24 cellular contexts compared by ENCODE assay signal in the genomic region with DNA sequence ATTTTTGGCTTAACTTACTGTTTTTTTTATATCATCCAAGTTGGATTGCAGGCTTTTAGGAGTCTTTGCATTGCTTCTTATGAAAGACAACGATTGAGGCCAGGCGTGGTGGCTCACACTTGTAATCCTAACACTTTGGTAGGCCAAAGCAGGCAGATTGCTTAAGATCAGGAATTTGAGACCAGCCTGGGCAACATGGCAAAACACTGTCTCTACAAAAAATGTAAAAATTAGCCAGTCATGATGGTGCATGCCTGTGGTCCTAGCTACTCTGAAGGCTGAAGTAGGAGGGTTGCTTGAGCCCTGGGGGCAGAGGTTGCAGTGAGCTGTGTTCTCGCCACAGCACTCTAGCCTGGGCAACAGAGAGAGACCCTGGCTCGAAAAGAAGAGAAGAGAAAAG. TPM values are rescaled to one million over a fixed set of nuclear protein-coding genes. Genes with fewer than 3 reads are reported as not detected.
DNase-seq lines count a peak whose midpoint lies in the region; ATAC-seq lines count a peak whose summit lies in the region.
"Had no signal": no experiment of that assay in that cellular context is flagged by ENCODE, and none has a peak within 500 bp of the region (broad histone marks: within the 10 kb centered on the region; RNA-seq: fewer than 3 reads in every experiment).

No MANE protein-coding gene starts in this region.

- ATAC-seq in effector memory CD8-positive, alpha-beta T cell (replicated peaks), result no peak
- ATAC-seq in stimulated activated naive B cell treated with anti-CD40 and anti-IgM and Interleukin-4, amounts not matched to agents 10 μg/mL and 1 μg/mL and 100 μg/mL, for 72 hours (replicated peaks), result no peak
- ATAC-seq in HG02885 (IDR thresholded peaks at IDR 0.05; ENCODE audit: poor library complexity, unreplicated experiment) (no peak), left ventricle myocardium superior (no peak)
- ATAC-seq: heart right ventricle, left lobe of liver, Right ventricle myocardium inferior, WTC11 had no signal

- POLR2A ChIA-PET in activated CD4-positive, alpha-beta memory T cell treated with anti-CD3 and anti-CD28 coated beads for 36 hours (lab: Charles Lee), result no interaction called here

- no peaks in the 10 kb centered on the region for H3K36me3 Mint-ChIP-seq in effector memory CD8-positive, alpha-beta T cell (ENCODE audit: insufficient read depth)
- H3K36me3 Mint-ChIP-seq in stimulated activated naive B cell treated with anti-CD40 and anti-IgM and Interleukin-4, amounts not matched to agents 10 μg/mL and 1 μg/mL and 100 μg/mL, for 72 hours, result peaks cover 12 to 36% of the 10 kb centered on the region in 2 donors
- H3K36me3 Mint-ChIP-seq in activated CD4-positive, alpha-beta memory T cell treated with anti-CD3 and anti-CD28 coated beads for 36 hours, result no peaks in the 10 kb centered on the region
- H3K36me3 Mint-ChIP-seq: neural progenitor cell, WTC11 had no signal

- no peaks in the 10 kb centered on the region for H3K9me3 Mint-ChIP-seq in effector memory CD8-positive, alpha-beta T cell
- H3K9me3 Mint-ChIP-seq in stimulated activated naive B cell treated with anti-CD40 and anti-IgM and Interleukin-4, amounts not matched to agents 10 μg/mL and 1 μg/mL and 100 μg/mL, for 72 hours, result no peaks in the 10 kb centered on the region
- no peaks in the 10 kb centered on the region for H3K9me3 Mint-ChIP-seq in activated CD4-positive, alpha-beta memory T cell treated with anti-CD3 and anti-CD28 coated beads for 36 hours
- H3K9me3 Mint-ChIP-seq: activated T-helper 2 cell treated with anti-CD3 and anti-CD28 coated beads, Interferon-gamma antibody, Interleukin-2, Interleukin-4, amounts not matched to agents 10 μg/mL and 5 μg/mL and 100 μg/mL, durations not matched to agents 14 hours and 24 hours and 36 hours; neural progenitor cell; WTC11 had no signal

- intact Hi-C loops in activated CD4-positive, alpha-beta memory T cell treated with anti-CD3 and anti-CD28 coated beads for 36 hours (cut with micrococcal nuclease), result no loop called here
- intact Hi-C loops in left ventricle myocardium superior (cut with micrococcal nuclease), result no loop called here

- no peak overlapping the region for H3K4me3 Mint-ChIP-seq in effector memory CD8-positive, alpha-beta T cell
- H3K4me3 Mint-ChIP-seq in stimulated activated naive B cell treated with anti-CD40 and anti-IgM and Interleukin-4, amounts not matched to agents 10 μg/mL and 1 μg/mL and 100 μg/mL, for 72 hours, result no peak overlapping the region
- no peak overlapping the region for H3K4me3 Mint-ChIP-seq in activated CD4-positive, alpha-beta memory T cell treated with anti-CD3 and anti-CD28 coated beads for 36 hours
- H3K4me3 Mint-ChIP-seq: neural progenitor cell, WTC11 had no signal

- peak overlapping the region; percentile 54 to 71 for H3K27ac Mint-ChIP-seq in effector memory CD8-positive, alpha-beta T cell
- H3K27ac Mint-ChIP-seq in stimulated activated naive B cell treated with anti-CD40 and anti-IgM and Interleukin-4, amounts not matched to agents 10 μg/mL and 1 μg/mL and 100 μg/mL, for 72 hours, result peak overlapping the region; percentile 38
- no peak overlapping the region for H3K27ac Mint-ChIP-seq in activated CD4-positive, alpha-beta memory T cell treated with anti-CD3 and anti-CD28 coated beads for 36 hours
- H3K27ac Mint-ChIP-seq: activated T-helper 2 cell treated with anti-CD3 and anti-CD28 coated beads, Interferon-gamma antibody, Interleukin-2, Interleukin-4, amounts not matched to agents 10 μg/mL and 5 μg/mL and 100 μg/mL, durations not matched to agents 14 hours and 24 hours and 36 hours; neural progenitor cell had no signal

- H3K27me3 Mint-ChIP-seq in effector memory CD8-positive, alpha-beta T cell, result no peaks in the 10 kb centered on the region
- no peaks in the 10 kb centered on the region for H3K27me3 Mint-ChIP-seq in stimulated activated naive B cell treated with anti-CD40 and anti-IgM and Interleukin-4, amounts not matched to agents 10 μg/mL and 1 μg/mL and 100 μg/mL, for 72 hours
- H3K27me3 Mint-ChIP-seq in activated CD4-positive, alpha-beta memory T cell treated with anti-CD3 and anti-CD28 coated beads for 36 hours, result no peaks in the 10 kb centered on the region

- CTCF ChIA-PET in activated CD4-positive, alpha-beta memory T cell treated with anti-CD3 and anti-CD28 coated beads for 36 hours (lab: Charles Lee), result no interaction called here

- DNase-seq in M059J (ENCODE audit: low read depth) (peak; percentile 42), iris pigment epithelial cell (ENCODE audit: low read depth) (peak; percentile 79), left ventricle myocardium superior (no peak)
- DNase-seq in effector memory CD8-positive, alpha-beta T cell, result no peak
- no peak for DNase-seq in stimulated activated naive B cell treated with anti-CD40 and anti-IgM and Interleukin-4, amounts not matched to agents 10 μg/mL and 1 μg/mL and 100 μg/mL, for 72 hours
- no peak for DNase-seq in activated CD4-positive, alpha-beta memory T cell treated with anti-CD3 and anti-CD28 coated beads for 36 hours
- DNase-seq: activated CD8-positive, alpha-beta memory T cell treated with anti-CD3 and anti-CD28 coated beads, Interleukin-2, amount 50 U/mL, for 48 hours; AML-193; brain microvascular endothelial cell; erythroblast; heart right ventricle; MM.1S; NCI-H1436; NCI-H2171; NCI-H526; stimulated activated CD4-positive, alpha-beta T cell treated with anti-CD3 and anti-CD28 coated beads, Interleukin-1b, Interleukin-23, amount 100 ng/mL, for 48 hours; stimulated activated naive CD4-positive, alpha-beta T cell treated with Interleukin-2 at 50 U/mL for 16 hours; T-helper 9 cell had no signal

- peaks cover 2 to 6% of the 10 kb centered on the region in 2 donors for H3K4me1 Mint-ChIP-seq in effector memory CD8-positive, alpha-beta T cell (ENCODE audit: low read depth in 2 of 2)
- H3K4me1 Mint-ChIP-seq in stimulated activated naive B cell treated with anti-CD40 and anti-IgM and Interleukin-4, amounts not matched to agents 10 μg/mL and 1 μg/mL and 100 μg/mL, for 72 hours, result peaks cover 3 to 9% of the 10 kb centered on the region in 2 donors
- H3K4me1 Mint-ChIP-seq in activated CD4-positive, alpha-beta memory T cell treated with anti-CD3 and anti-CD28 coated beads for 36 hours (ENCODE audit: low read depth), result no peaks in the 10 kb centered on the region
- H3K4me1 Mint-ChIP-seq: neural progenitor cell had no signal

RNA-seq across cellular contexts. Expression of a gene that starts 56.6 kb away (rescaled TPM):
- 40.7 and 76.3 TPM in 2 replicates for total RNA-seq in M059J (2014; rRNA removed; shearing (Covaris generic))
- total RNA-seq in activated CD4-positive, alpha-beta memory T cell treated with anti-CD3 and anti-CD28 coated beads for 36 hours, result 10 to 100 TPM; 22.3 to 24.7 TPM
- 25.4 TPM for total RNA-seq in left ventricle myocardium superior

Comparison
In these comparisons a context has a peak if more than half of its experiments do, and no peak if none do; other contexts are left out.
1. DNase-seq: peak in M059J (single experiment) and iris pigment epithelial cell (single experiment); none in effector memory CD8-positive, alpha-beta T cell (0 of 3), stimulated activated naive B cell treated with anti-CD40 and anti-IgM and Interleukin-4, amounts not matched to agents 10 μg/mL and 1 μg/mL and 100 μg/mL, for 72 hours (single experiment), activated CD4-positive, alpha-beta memory T cell treated with anti-CD3 and anti-CD28 coated beads for 36 hours (single experiment) and left ventricle myocardium superior (single experiment).